In genomic region chr2:238747557-238747956, GRCh38 we compare ENCODE assay signal across 27 cellular contexts.
"Had no signal": no experiment of that assay in that cellular context is flagged by ENCODE, and none has a peak within 500 bp of the region (broad histone marks: within the 10 kb centered on the region; RNA-seq: fewer than 3 reads in every experiment).

No MANE protein-coding gene starts in this region.

- FAIRE-seq: astrocyte, TTC549 had no signal

- DNase-seq: activated B cell treated with CpG ODN at 0.5 μM for 24 hours; activated CD4-positive, alpha-beta memory T cell treated with anti-CD3 and anti-CD28 coated beads for 36 hours; activated CD4-positive, alpha-beta T cell treated with anti-CD3 and anti-CD28 coated beads for 4 hours; activated CD4-positive, alpha-beta T cell treated with anti-CD3 and anti-CD28 coated beads, Interleukin-2, amount 50 U/mL, for 1 hour; activated CD4-positive, alpha-beta T cell treated with anti-CD3 and anti-CD28 coated beads, Interleukin-2, amount 50 U/mL, for 4 hours; activated CD4-positive, CD25-positive, alpha-beta regulatory T cell treated with anti-CD3 and anti-CD28 coated beads, Interleukin-2, amount 50 U/mL, for 72 hours; activated CD8-positive, alpha-beta memory T cell treated with anti-CD3 and anti-CD28 coated beads, Interleukin-2, amount 50 U/mL, for 4 hours; activated CD8-positive, alpha-beta T cell treated with anti-CD3 and anti-CD28 coated beads for 36 hours; activated effector memory CD4-positive, alpha-beta T cell treated with anti-CD3 and anti-CD28 coated beads, Interleukin-2, amount 50 U/mL, for 16 hours; activated gamma-delta T cell treated with Interleukin-2 at 50 U/mL for 16 hours; activated naive CD4-positive, alpha-beta T cell; activated naive CD4-positive, alpha-beta T cell treated with anti-CD3 and anti-CD28 coated beads for 36 hours; activated naive CD4-positive, alpha-beta T cell treated with anti-CD3 and anti-CD28 coated beads, Interleukin-2, amount 50 U/mL, for 16 hours; activated naive CD8-positive, alpha-beta T cell treated with anti-CD3 and anti-CD28 coated beads for 36 hours; activated T-cell treated with anti-CD3 and anti-CD28 coated beads for 4 hours; activated T-cell treated with anti-CD3 and anti-CD28 coated beads, Interleukin-2, amount 50 U/mL, for 1 hour; activated T-cell treated with anti-CD3 and anti-CD28 coated beads, Interleukin-2, amount 50 U/mL, for 4 hours; activated T-cell treated with anti-CD3 and anti-CD28 coated beads, Interleukin-2, amount 50 U/mL, for 72 hours; amniotic stem cell; aorta; body of pancreas; brain microvascular endothelial cell; central memory CD4-positive, alpha-beta T cell; T-helper 2 cell; T-helper 9 cell had no signal
